ENCODE assay signal across 27 cellular contexts in genomic region chr17:15453246-15453645, GRCh38. TPM values are rescaled to one million over a fixed set of nuclear protein-coding genes. Genes with fewer than 3 reads are reported as not detected.
DNase-seq lines count a peak whose midpoint lies in the region; ATAC-seq and TF ChIP-seq lines count a peak whose summit lies in the region.
"Had no signal": no experiment of that assay in that cellular context is flagged by ENCODE, and none has a peak within 500 bp of the region (broad histone marks: within the 10 kb centered on the region; RNA-seq: fewer than 3 reads in every experiment).

No MANE protein-coding gene starts in this region.

- peaks cover 28% of the 10 kb centered on the region for H3K36me3 Mint-ChIP-seq in CD4-positive, alpha-beta T cell (ENCODE audit: low read depth)
- H3K36me3 Mint-ChIP-seq: activated naive CD4-positive, alpha-beta T cell treated with anti-CD3 and anti-CD28 coated beads, Interleukin-2, amount 10 ng/mL, durations not matched to agents 7 days and 5 days had no signal

- H3K4me3 ChIP-seq in IMR-90 (ENCODE audit: insufficient read depth, low read depth, low read length): no peak overlapping the region
- H3K4me3 ChIP-seq in dorsolateral prefrontal cortex: no peak overlapping the region
- no peak overlapping the region for H3K4me3 ChIP-seq in lower lobe of right lung
- H3K4me3 ChIP-seq: GM12878, lung, prostate gland had no signal

- no peak overlapping the region for H3K27ac ChIP-seq in IMR-90 (ENCODE audit: insufficient read depth, low read length)
- H3K27ac ChIP-seq in dorsolateral prefrontal cortex: peak overlapping the region in 57 of 59 donors; percentile 23 to 94 (median 80)
- peak overlapping the region; percentile 41 for H3K27ac ChIP-seq in lower lobe of right lung
- H3K27ac ChIP-seq in CD4-positive, alpha-beta T cell (ENCODE audit: low read depth, low read length): no peak overlapping the region
- H3K27ac ChIP-seq: HL-60, prostate gland, WERI-Rb-1 had no signal

- no peak overlapping the region for H2BK5ac ChIP-seq in IMR-90 (ENCODE audit: low read depth, low read length, poor library complexity, severe bottlenecking)

- no peak overlapping the region for H3K27ac Mint-ChIP-seq in CD4-positive, alpha-beta T cell
- H3K27ac Mint-ChIP-seq: activated CD4-positive, alpha-beta T cell treated with anti-CD3 and anti-CD28 coated beads, Interleukin-2, amount 10 ng/mL, durations not matched to agents 24 days and 14 days; activated naive CD4-positive, alpha-beta T cell treated with anti-CD3 and anti-CD28 coated beads, Interleukin-2, amount 10 ng/mL, durations not matched to agents 7 days and 5 days; T-helper 2 cell treated with Interferon-gamma antibody and Interleukin-4, amounts not matched to agents 5 μg/mL and 100 μg/mL, for 36 hours had no signal

- H3K4me3 Mint-ChIP-seq in CD4-positive, alpha-beta T cell: no peak overlapping the region
- H3K4me3 Mint-ChIP-seq: activated CD4-positive, alpha-beta T cell treated with anti-CD3 and anti-CD28 coated beads, Interleukin-2, amount 10 ng/mL, durations not matched to agents 24 days and 14 days; activated naive CD4-positive, alpha-beta T cell treated with anti-CD3 and anti-CD28 coated beads, Interleukin-2, amount 10 ng/mL, durations not matched to agents 7 days and 5 days; T-helper 2 cell treated with Interferon-gamma antibody and Interleukin-4, amounts not matched to agents 5 μg/mL and 100 μg/mL, for 36 hours had no signal

- H3K9me3 ChIP-seq in IMR-90 (ENCODE audit: control insufficient read depth, insufficient read depth, low read length): peaks cover 3% of the 10 kb centered on the region
- H3K9me3 ChIP-seq in lower lobe of right lung: no peaks in the 10 kb centered on the region
- peaks cover 9% of the 10 kb centered on the region for H3K9me3 ChIP-seq in CD4-positive, alpha-beta T cell (ENCODE audit: control insufficient read depth, low read length)
- H3K9me3 ChIP-seq: prostate gland had no signal

- TF ChIP-seq RAD21 in IMR-90 (IDR thresholded peaks at IDR 0.05; ENCODE audit: low read length): no peak

- no peak overlapping the region for H3K23ac ChIP-seq in IMR-90 (ENCODE audit: low read depth, low read length)

- H3K14ac ChIP-seq in IMR-90 (replicated peaks; ENCODE audit: low read depth, low read length): no peak overlapping the region

- peaks cover 18% of the 10 kb centered on the region; the same call in 1 of the 2 replicates for H3K9me1 ChIP-seq in IMR-90 (ENCODE audit: insufficient read depth, low read length)

- H2AK5ac ChIP-seq in IMR-90 (ENCODE audit: low read depth, low read length): no peak overlapping the region

- no peaks in the 10 kb centered on the region for H3K79me1 ChIP-seq in IMR-90 (ENCODE audit: low read depth in 1 of 2, low read length in 2 of 2)

- no peak overlapping the region for H2BK15ac ChIP-seq in IMR-90 (ENCODE audit: low read depth, low read length)

- no peak overlapping the region; a peak in 1 of 4 replicates for H4K8ac ChIP-seq in IMR-90 (ENCODE audit: low read depth in 2 of 2, low read length in 2 of 2)

- POLR2A ChIA-PET in IMR-90 (lab: Charles Lee; ENCODE audit: unreplicated experiment): no interaction called here
- POLR2A ChIA-PET in CD4-positive, alpha-beta T cell (lab: Charles Lee): no interaction called here

- H2BK20ac ChIP-seq in IMR-90 (ENCODE audit: low read depth, low read length): no peak overlapping the region

- no peak for TF ChIP-seq POLR2A in IMR-90 (IDR thresholded peaks at IDR 0.05; ENCODE audit: low read depth, low read length)

- peak; percentile 30 for DNase-seq in AG08395 (ENCODE audit: low spot score)
- DNase-seq in IMR-90: peak; percentile 29
- no peak for DNase-seq in dorsolateral prefrontal cortex
- no peak for DNase-seq in lower lobe of right lung
- no peak for DNase-seq in CD4-positive, alpha-beta T cell
- no peak for DNase-seq in HK-2 (ENCODE audit: unreplicated experiment)
- no peak for DNase-seq in stimulated activated CD4-positive, alpha-beta T cell treated with anti-CD3 and anti-CD28 coated beads, Interleukin-15, amount 100 ng/mL, for 24 hours
- no peak for DNase-seq in stimulated activated naive CD4-positive, alpha-beta T cell treated with Interleukin-2 at 50 U/mL for 16 hours (lab: John Stamatoyannopoulos, UW)
- DNase-seq: activated CD4-positive, alpha-beta T cell treated with anti-CD3 and anti-CD28 coated beads, Interleukin-2, amount 10 ng/mL, durations not matched to agents 24 days and 14 days; activated naive CD4-positive, alpha-beta T cell treated with anti-CD3 and anti-CD28 coated beads, Interleukin-2, amount 10 ng/mL, durations not matched to agents 7 days and 5 days; aorta; COR-L47; effector CD4-positive, alpha-beta T cell; glutamatergic neuron; H7; NCI-H1105; NCI-H2029; NCI-H2227 treated with DMSO at 0.1 percent for 48 hours; NCI-H69; WERI-Rb-1 had no signal

- H3K18ac ChIP-seq in IMR-90 (ENCODE audit: low read depth, low read length): peak overlapping the region; percentile 7; the same call in 1 of the 2 replicates

- H3K27me3 Mint-ChIP-seq in CD4-positive, alpha-beta T cell: no peaks in the 10 kb centered on the region
- H3K27me3 Mint-ChIP-seq: activated CD4-positive, alpha-beta T cell treated with anti-CD3 and anti-CD28 coated beads, Interleukin-2, amount 10 ng/mL, durations not matched to agents 24 days and 14 days; activated naive CD4-positive, alpha-beta T cell treated with anti-CD3 and anti-CD28 coated beads, Interleukin-2, amount 10 ng/mL, durations not matched to agents 7 days and 5 days had no signal

- no peak overlapping the region for H3K4ac ChIP-seq in IMR-90 (ENCODE audit: low read depth, low read length)

- H3K4me2 ChIP-seq in IMR-90 (ENCODE audit: low read depth, low read length): no peak overlapping the region

- H4K20me1 ChIP-seq in IMR-90 (ENCODE audit: insufficient read depth, low read length): no peaks in the 10 kb centered on the region

- no peaks in the 10 kb centered on the region for H3K27me3 ChIP-seq in IMR-90 (ENCODE audit: control insufficient read depth, insufficient read depth, low read length)
- no peaks in the 10 kb centered on the region for H3K27me3 ChIP-seq in dorsolateral prefrontal cortex
- H3K27me3 ChIP-seq in lower lobe of right lung (ENCODE audit: low read depth): no peaks in the 10 kb centered on the region
- no peaks in the 10 kb centered on the region for H3K27me3 ChIP-seq in CD4-positive, alpha-beta T cell (ENCODE audit: control insufficient read depth, insufficient read depth, low read length)

- intact Hi-C loops in IMR-90 (cut with micrococcal nuclease): no loop called here
- intact Hi-C loops in dorsolateral prefrontal cortex (cut with DNase I): loop anchor here in 1 of 2 donors (5.0 kb wide), 1 partner anchor 71 kb away; no protein-coding TSS in a partner anchor
- intact Hi-C loops in lower lobe of right lung (cut with DNase I): no loop called here
- intact Hi-C loops in CD4-positive, alpha-beta T cell (cut with DNase I, micrococcal nuclease): no loop called here

- in situ Hi-C loops in IMR-90 (cut with MboI; ENCODE audit: low sequenced_read_pairs): no loop called here

- no CpG with 5 or more reads among the region's 4 CpGs for WGBS in IMR-90 (ENCODE audit: extremely low coverage in 2 of 2, insufficient read length in 1 of 2), 2 experiments

- no peaks in the 10 kb centered on the region for H3K4me1 Mint-ChIP-seq in CD4-positive, alpha-beta T cell (ENCODE audit: low read depth)
- H3K4me1 Mint-ChIP-seq: activated CD4-positive, alpha-beta T cell treated with anti-CD3 and anti-CD28 coated beads, Interleukin-2, amount 10 ng/mL, durations not matched to agents 24 days and 14 days; activated naive CD4-positive, alpha-beta T cell treated with anti-CD3 and anti-CD28 coated beads, Interleukin-2, amount 10 ng/mL, durations not matched to agents 7 days and 5 days had no signal

- H3K4me1 ChIP-seq in IMR-90 (ENCODE audit: control insufficient read depth, insufficient read depth, low read length): peaks cover 22% of the 10 kb centered on the region
- H3K4me1 ChIP-seq in lower lobe of right lung: peaks cover 16% of the 10 kb centered on the region

- H4K91ac ChIP-seq in IMR-90 (ENCODE audit: insufficient read depth, low read depth, low read length): no peak overlapping the region

- H3K56ac ChIP-seq in IMR-90 (ENCODE audit: extremely low read depth, insufficient read depth, low read length): no peak overlapping the region

- H3K9ac ChIP-seq in IMR-90 (ENCODE audit: low read depth, low read length): no peak overlapping the region

- TF ChIP-seq CTCF in IMR-90 (conservative IDR thresholded peaks at IDR 0.05; ENCODE audit: low read depth, low read length) (no peak), dorsolateral prefrontal cortex (IDR thresholded peaks at IDR 0.05 in 54 of 56, conservative IDR thresholded peaks at IDR 0.05 in 2 of 56; ENCODE audit: low read depth in 1 of 56, partially characterized antibody in 56 of 56) (no peak), lower lobe of right lung (IDR thresholded peaks at IDR 0.05) (no peak)
- no peak for TF ChIP-seq CTCF in CD4-positive, alpha-beta T cell (IDR thresholded peaks at IDR 0.05)

- H3K9me3 Mint-ChIP-seq in CD4-positive, alpha-beta T cell: no peaks in the 10 kb centered on the region

- H4K5ac ChIP-seq in IMR-90 (ENCODE audit: low read depth, low read length): no peak overlapping the region

- H2AFZ ChIP-seq in IMR-90 (replicated peaks; ENCODE audit: low read length, poor library complexity): no peak overlapping the region

- ATAC-seq in IMR-90 (ENCODE audit: low read depth) (no peak), lower lobe of right lung (no peak)
- ATAC-seq in CD4-positive, alpha-beta T cell (ENCODE audit: poor library complexity): no peak
- ATAC-seq: esophagus mucosa, GM12878 had no signal

- BruUV-seq in IMR-90 (replicated peaks; lab: Mats Ljungman, UMichigan): no TSS peak

- CTCF ChIA-PET in IMR-90 (lab: Yijun Ruan, JAX): no interaction called here
- CTCF ChIA-PET in CD4-positive, alpha-beta T cell (lab: Charles Lee): no interaction called here

- H3K36me3 ChIP-seq in IMR-90 (ENCODE audit: control insufficient read depth, insufficient read depth, low read length) (peaks cover 3% of the 10 kb centered on the region; the same call in 1 of the 2 replicates), lower lobe of right lung (no peaks in the 10 kb centered on the region)
- H3K36me3 ChIP-seq: prostate gland, WERI-Rb-1 had no signal

- H2AK9ac ChIP-seq in IMR-90 (replicated peaks; ENCODE audit: low read depth, low read length, poor library complexity): no peak overlapping the region

- dilution Hi-C loops in IMR-90 (cut with HindIII; ENCODE audit: low sequenced_read_pairs, unreplicated experiment): no loop called here

- no peak overlapping the region for H2BK120ac ChIP-seq in IMR-90 (ENCODE audit: low read depth, low read length)

TF ChIP-seq in IMR-90, 13 proteins besides CTCF, POLR2A, EP300 and RAD21 (continues in another document):
- TF ChIP-seq RCOR1 (IDR thresholded peaks at IDR 0.05; ENCODE audit: insufficient replicate concordance, low read length) (no peak), RFX5 (IDR thresholded peaks at IDR 0.05; ENCODE audit: low read depth, low read length) (no peak), MAFK (IDR thresholded peaks at IDR 0.05; ENCODE audit: low read depth, low read length) (no peak)

RNA-seq across cellular contexts. Expression of gene CDRT4, which starts 14.2 kb away (rescaled TPM):
- 0.56 and 0.90 TPM in 2 replicates for total RNA-seq in IMR-90 (2012; rRNA removed)
- polyA plus RNA-seq in IMR-90 (2012; rRNA removed): 2.7 and 3.7 TPM in 2 replicates
- 0.13 and 0.50 TPM in 2 replicates for polyA plus RNA-seq in IMR-90 (2012; cell fraction: cytosol; rRNA removed)
- 27.7 and 76.4 TPM in 2 replicates for polyA plus RNA-seq in IMR-90 (2012; cell fraction: nucleus; rRNA removed; ENCODE audit: low replicate concordance)
- total RNA-seq in dorsolateral prefrontal cortex: 10 to 100 TPM; 13.1 to 43.0 (median 28.2) TPM
- 13.4 TPM for total RNA-seq in lower lobe of right lung
- 1 to 10 TPM in 1 of 2 experiments, under 1 TPM in 1; 0.89 to 3.3 TPM for total RNA-seq in CD4-positive, alpha-beta T cell
- total RNA-seq: LHCN-M2 had no signal

Comparison
In these comparisons a context has a peak if more than half of its experiments do, and no peak if none do; other contexts are left out.
1. DNase-seq: peak in AG08395 (single experiment) and IMR-90 (single experiment); none in dorsolateral prefrontal cortex (0 of 10), lower lobe of right lung (single experiment), CD4-positive, alpha-beta T cell (0 of 10), HK-2 (single experiment), stimulated activated CD4-positive, alpha-beta T cell treated with anti-CD3 and anti-CD28 coated beads, Interleukin-15, amount 100 ng/mL, for 24 hours (single experiment) and stimulated activated naive CD4-positive, alpha-beta T cell treated with Interleukin-2 at 50 U/mL for 16 hours (single experiment).
2. H3K27ac ChIP-seq: peak in dorsolateral prefrontal cortex (57 of 59) and lower lobe of right lung (single experiment); none in IMR-90 (single experiment) and CD4-positive, alpha-beta T cell (single experiment).